Comparison of ENCODE assay signal across 1 cellular context in the genomic region with DNA sequence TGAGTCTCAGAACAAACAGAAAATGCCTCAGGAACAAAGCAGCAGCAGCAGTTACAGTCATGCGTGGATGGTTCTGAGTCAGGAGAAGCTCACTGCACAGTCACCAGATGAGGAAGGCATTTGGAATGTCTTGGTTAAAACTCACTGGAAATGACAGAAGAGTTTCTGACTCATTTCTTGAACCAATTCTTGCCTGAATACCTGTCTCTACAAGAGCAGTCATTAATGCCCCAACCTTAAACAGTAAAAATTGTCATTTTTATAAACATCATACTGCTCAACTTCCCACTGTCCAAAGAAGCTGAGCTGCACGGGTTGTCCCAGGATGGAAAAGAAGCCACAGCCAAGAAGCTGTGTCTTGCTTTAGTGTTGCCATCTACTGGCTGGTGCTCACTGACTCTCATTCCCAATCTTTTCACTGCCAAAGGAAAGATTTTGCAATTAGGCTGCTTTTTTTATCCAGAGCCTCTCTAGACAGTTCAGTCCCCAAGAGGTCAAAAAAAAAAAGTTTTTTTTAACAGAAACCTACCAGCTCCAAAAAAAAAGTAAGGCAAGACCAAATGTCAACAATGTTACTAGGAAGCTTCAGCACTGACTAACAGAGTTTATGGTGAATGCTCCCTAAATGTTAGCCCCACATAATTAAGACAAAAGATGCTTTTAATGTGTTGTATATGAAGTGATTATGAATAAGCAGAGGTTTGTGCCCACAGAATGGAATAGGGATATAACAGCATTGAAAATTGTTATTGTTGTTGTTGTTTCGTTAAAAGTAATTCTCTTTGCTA.
TF ChIP-seq lines count a peak whose summit lies in the region.

No MANE protein-coding gene starts in this region.

TF ChIP-seq in K562, 482 proteins besides CTCF, POLR2A, EP300 and RAD21 (continued from another document):
- no peak for TF ChIP-seq TSC22D4 (tag; IDR thresholded peaks at IDR 0.05)
- no peak for TF ChIP-seq NCOA6 (IDR thresholded peaks at IDR 0.05)
- TF ChIP-seq CBX8 (IDR thresholded peaks at IDR 0.05; ENCODE audit: borderline replicate concordance, extremely low read depth, low read depth, low read length, poor library complexity, severe bottlenecking) = peak; percentile 84
- 0 out of 2 replicates have a peak, but pooled peaks have one; percentile 39 for TF ChIP-seq RNF2 (IDR thresholded peaks at IDR 0.05)
- TF ChIP-seq, protein P1, sequence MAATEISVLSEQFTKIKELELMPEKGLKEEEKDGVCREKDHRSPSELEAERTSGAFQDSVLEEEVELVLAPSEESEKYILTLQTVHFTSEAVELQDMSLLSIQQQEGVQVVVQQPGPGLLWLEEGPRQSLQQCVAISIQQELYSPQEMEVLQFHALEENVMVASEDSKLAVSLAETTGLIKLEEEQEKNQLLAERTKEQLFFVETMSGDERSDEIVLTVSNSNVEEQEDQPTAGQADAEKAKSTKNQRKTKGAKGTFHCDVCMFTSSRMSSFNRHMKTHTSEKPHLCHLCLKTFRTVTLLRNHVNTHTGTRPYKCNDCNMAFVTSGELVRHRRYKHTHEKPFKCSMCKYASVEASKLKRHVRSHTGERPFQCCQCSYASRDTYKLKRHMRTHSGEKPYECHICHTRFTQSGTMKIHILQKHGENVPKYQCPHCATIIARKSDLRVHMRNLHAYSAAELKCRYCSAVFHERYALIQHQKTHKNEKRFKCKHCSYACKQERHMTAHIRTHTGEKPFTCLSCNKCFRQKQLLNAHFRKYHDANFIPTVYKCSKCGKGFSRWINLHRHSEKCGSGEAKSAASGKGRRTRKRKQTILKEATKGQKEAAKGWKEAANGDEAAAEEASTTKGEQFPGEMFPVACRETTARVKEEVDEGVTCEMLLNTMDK (IDR thresholded peaks at IDR 0.05; ENCODE audit: borderline replicate concordance, insufficient read depth, low read depth, low read length, poor library complexity, severe bottlenecking) = no peak
- TF ChIP-seq ZNF668 (CRISPR knock-in tag; IDR thresholded peaks at IDR 0.05) = no peak
- TF ChIP-seq, protein P2, sequence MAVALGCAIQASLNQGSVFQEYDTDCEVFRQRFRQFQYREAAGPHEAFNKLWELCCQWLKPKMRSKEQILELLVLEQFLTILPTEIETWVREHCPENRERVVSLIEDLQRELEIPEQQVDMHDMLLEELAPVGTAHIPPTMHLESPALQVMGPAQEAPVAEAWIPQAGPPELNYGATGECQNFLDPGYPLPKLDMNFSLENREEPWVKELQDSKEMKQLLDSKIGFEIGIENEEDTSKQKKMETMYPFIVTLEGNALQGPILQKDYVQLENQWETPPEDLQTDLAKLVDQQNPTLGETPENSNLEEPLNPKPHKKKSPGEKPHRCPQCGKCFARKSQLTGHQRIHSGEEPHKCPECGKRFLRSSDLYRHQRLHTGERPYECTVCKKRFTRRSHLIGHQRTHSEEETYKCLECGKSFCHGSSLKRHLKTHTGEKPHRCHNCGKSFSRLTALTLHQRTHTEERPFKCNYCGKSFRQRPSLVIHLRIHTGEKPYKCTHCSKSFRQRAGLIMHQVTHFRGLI (CRISPR knock-in tag; IDR thresholded peaks at IDR 0.05) = no peak
- TF ChIP-seq ZNF695 (CRISPR knock-in tag; IDR thresholded peaks at IDR 0.05) = no peak
- no peak for TF ChIP-seq ZNF133 (CRISPR knock-in tag; IDR thresholded peaks at IDR 0.05)
- TF ChIP-seq ZSCAN32 (CRISPR knock-in tag; IDR thresholded peaks at IDR 0.05) = no peak
